ENCODE assay signal across 1 cellular context in genomic region chr7:132118641-132119040, GRCh38.
TF ChIP-seq lines count a peak whose summit lies in the region.

No MANE protein-coding gene starts in this region.

TF ChIP-seq in WTC11, 78 proteins besides CTCF, POLR2A, EP300 and RAD21 (continued from another document):
- TF ChIP-seq E2F1 (CRISPR knock-in tag; IDR thresholded peaks at IDR 0.05) (no peak), GRHL2 (CRISPR knock-in tag; IDR thresholded peaks at IDR 0.05; ENCODE audit: insufficient replicate concordance, severe bottlenecking) (no peak), OVOL2 (CRISPR knock-in tag; IDR thresholded peaks at IDR 0.05; ENCODE audit: borderline replicate concordance) (no peak), AR (CRISPR knock-in tag; IDR thresholded peaks at IDR 0.05) (no peak), PRRX2 (CRISPR knock-in tag; IDR thresholded peaks at IDR 0.05) (no peak), AFF4 (CRISPR knock-in tag; IDR thresholded peaks at IDR 0.05; ENCODE audit: borderline replicate concordance) (no peak)
